In genomic region chr22:37564111-37564711, GRCh38 we compare ENCODE assay signal across 11 cellular contexts. TPM values are rescaled to one million over a fixed set of nuclear protein-coding genes. Genes with fewer than 3 reads are reported as not detected.
DNase-seq lines count a peak whose midpoint lies in the region; ATAC-seq and TF ChIP-seq lines count a peak whose summit lies in the region.
"Had no signal": no experiment of that assay in that cellular context is flagged by ENCODE, and none has a peak within 500 bp of the region (broad histone marks: within the 10 kb centered on the region; RNA-seq: fewer than 3 reads in every experiment).

No MANE protein-coding gene starts in this region.

- TF ChIP-seq EP300 in gastroesophageal sphincter (IDR thresholded peaks at IDR 0.05): no peak

- TF ChIP-seq POLR2A in gastroesophageal sphincter (IDR thresholded peaks at IDR 0.05) (no peak), gastrocnemius medialis (IDR thresholded peaks at IDR 0.05) (no peak)

- H3K4me3 ChIP-seq in ascending aorta (peak overlapping the region; percentile 12 to 28), gastroesophageal sphincter (no peak overlapping the region), gastrocnemius medialis (no peak overlapping the region)

- H3K9me3 ChIP-seq in ascending aorta (no peaks in the 10 kb centered on the region), gastroesophageal sphincter (no peaks in the 10 kb centered on the region), gastrocnemius medialis (no peaks in the 10 kb centered on the region)

- in situ Hi-C loops in gastrocnemius medialis (cut with MboI; ENCODE audit: low sequenced_read_pairs in 4 of 4): no loop called here

- DNase-seq in ELF-1 (ENCODE audit: low read depth, low spot score) (peak; percentile 69), ascending aorta (ENCODE audit: low spot score in 2 of 2) (no peak), gastrocnemius medialis (no peak), AML-193 (lab: John Stamatoyannopoulos, UW) (no peak), left colon (no peak), NCI-H2107 (lab: John Stamatoyannopoulos, UW) (no peak)
- DNase-seq: DMS 273 treated with DMSO at 0.1 percent for 48 hours, MM.1S had no signal

- WGBS in gastroesophageal sphincter (ENCODE audit: low coverage in 1 of 2), 2 donors: 30 to 67% methylated on average over 2 to 4 of the region's 7 CpGs

- TF ChIP-seq CTCF in ascending aorta (IDR thresholded peaks at IDR 0.05) (no peak), gastroesophageal sphincter (IDR thresholded peaks at IDR 0.05) (no peak), gastrocnemius medialis (IDR thresholded peaks at IDR 0.05 in 4 of 5, conservative IDR thresholded peaks at IDR 0.05 in 1 of 5) (no peak)

- H3K27ac ChIP-seq in ascending aorta (peak overlapping the region; percentile 98 to 99), gastroesophageal sphincter (peak overlapping the region in 3 of 4 donors; percentile 79 to 99 (median 89)), gastrocnemius medialis (peak overlapping the region; percentile 83 to 91 (median 86))

- ATAC-seq in gastroesophageal sphincter (no peak), gastrocnemius medialis (no peak), HG03095 (IDR thresholded peaks at IDR 0.05; ENCODE audit: unreplicated experiment) (no peak), left colon (no peak)

- H3K4me1 ChIP-seq in ascending aorta (peaks cover 46 to 64% of the 10 kb centered on the region in 2 donors), gastroesophageal sphincter (peaks cover 0 to 95% (median 49%) of the 10 kb centered on the region in 3 donors), gastrocnemius medialis (peaks cover 22 to 25% of the 10 kb centered on the region in 2 donors)

- H3K27me3 ChIP-seq in ascending aorta: no peaks in the 10 kb centered on the region
- peaks cover 45% of the 10 kb centered on the region for H3K27me3 ChIP-seq in gastroesophageal sphincter
- H3K27me3 ChIP-seq in gastrocnemius medialis: peaks cover 17 to 33% (median 29%) of the 10 kb centered on the region in 3 donors

- intact Hi-C loops in ascending aorta (cut with DNase I): loop anchor here (5.0 kb wide), 2 partner anchors 113 to 1968 kb away; partner anchors contain the start of genes LGALS1 and RPS19BP1
- intact Hi-C loops in gastrocnemius medialis (cut with DNase I; ENCODE audit: low total_unique reads): no loop called here
- intact Hi-C loops in left colon (cut with DNase I, micrococcal nuclease): no loop called here

- H3K36me3 ChIP-seq in ascending aorta (peaks cover 27 to 30% of the 10 kb centered on the region in 2 donors), gastroesophageal sphincter (peaks cover 0 to 29% of the 10 kb centered on the region in 2 donors), gastrocnemius medialis (no peaks in the 10 kb centered on the region)

RNA-seq across cellular contexts. Expression of gene CDC42EP1, which starts 3.9 kb away (rescaled TPM):
- 100 TPM for total RNA-seq in ascending aorta
- total RNA-seq in gastroesophageal sphincter: 10 to 100 TPM; 19.0 to 37.7 (median 27.4) TPM
- total RNA-seq in gastrocnemius medialis: 1 to 10 TPM; 5.6 to 8.8 (median 6.8) TPM
- 10 to 100 TPM; 52.2 to 64.1 TPM for total RNA-seq in left colon

RNA-seq across cellular contexts. Expression of gene LGALS2, which starts 15.7 kb away (rescaled TPM):
- not detected for total RNA-seq in ascending aorta
- total RNA-seq in gastroesophageal sphincter: not detected
- total RNA-seq in gastrocnemius medialis: not detected
- total RNA-seq in left colon: 10 to 100 TPM; 42.9 to 44.5 TPM

RNA-seq across cellular contexts. Expression of gene GGA1, which starts 44.4 kb away (rescaled TPM):
- total RNA-seq in ascending aorta: 53.5 TPM
- total RNA-seq in gastroesophageal sphincter: 10 to 100 TPM; 37.8 to 46.5 (median 39.1) TPM
- 10 to 100 TPM; 39.0 to 48.8 (median 45.0) TPM for total RNA-seq in gastrocnemius medialis
- total RNA-seq in left colon: 10 to 100 TPM; 56.9 to 73.3 TPM

RNA-seq across cellular contexts. Expression of gene CARD10, which starts 45.0 kb away (rescaled TPM):
- total RNA-seq in ascending aorta (21.0 TPM), gastroesophageal sphincter (10 to 100 TPM in 2 of 4 donors, 1 to 10 TPM in 2; 4.0 to 14.0 (median 9.9) TPM), gastrocnemius medialis (1 to 10 TPM; 2.6 to 5.7 (median 4.4) TPM), left colon (10 to 100 TPM; 64.1 to 66.4 TPM)
- total RNA-seq: mononuclear cell had no signal

Comparison
In these comparisons a context has a peak if more than half of its experiments do, and no peak if none do; other contexts are left out.
1. H3K4me3 ChIP-seq: peak in ascending aorta (2 of 2); none in gastroesophageal sphincter (0 of 2) and gastrocnemius medialis (0 of 4).
2. RNA of gene LGALS2, which starts 15.7 kb away (total RNA-seq): 42.9 to 44.5 TPM in left colon; not detected in ascending aorta (single experiment), not detected in gastroesophageal sphincter and not detected in gastrocnemius medialis; every median in the first group is over 10 times any median in the second.
3. Peak in every context shown above with its lines, with median percentiles within 50 percentile points of each other: H3K27ac ChIP-seq.